Comparison of ENCODE assay signal across 27 cellular contexts in the genomic region with DNA sequence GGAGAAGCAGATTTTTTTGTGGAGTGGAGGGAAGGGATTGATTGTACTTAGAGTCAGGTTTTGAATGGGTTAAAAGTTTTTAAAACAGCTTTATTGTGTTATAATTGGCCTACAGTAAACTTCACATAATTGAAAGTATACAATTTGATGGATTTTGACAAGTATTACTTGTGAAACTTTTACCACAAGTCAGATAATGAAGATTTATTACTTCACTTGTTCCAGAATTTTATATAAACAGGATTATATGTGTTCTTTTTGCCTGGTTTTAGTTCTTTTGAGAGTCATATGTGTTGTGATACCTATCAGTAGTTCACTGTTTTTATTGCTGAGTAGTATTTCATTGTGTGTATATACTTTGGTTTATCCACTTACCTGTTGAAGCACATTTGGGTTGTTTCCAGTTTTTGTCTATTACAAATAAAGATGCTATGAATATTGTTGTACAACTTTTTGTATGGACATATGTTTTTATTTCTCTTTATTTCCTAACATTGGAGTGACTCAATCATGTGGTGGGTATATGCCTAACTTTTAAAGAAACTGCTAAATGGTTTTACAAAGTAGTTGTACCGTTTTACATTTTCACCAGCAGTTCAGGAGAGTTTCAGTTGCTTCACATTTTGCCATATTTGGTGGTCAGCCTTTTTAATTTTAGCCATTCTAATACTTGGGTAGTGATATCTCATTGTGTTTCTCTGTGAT.
DNase-seq lines count a peak whose midpoint lies in the region; ATAC-seq, FAIRE-seq and TF ChIP-seq lines count a peak whose summit lies in the region.
"Had no signal": no experiment of that assay in that cellular context is flagged by ENCODE, and none has a peak within 500 bp of the region (broad histone marks: within the 10 kb centered on the region; RNA-seq: fewer than 3 reads in every experiment).

No MANE protein-coding gene starts in this region.

- H3K27me3 ChIP-seq in gastrocnemius medialis (no peaks in the 10 kb centered on the region), trophoblast cell (ENCODE audit: insufficient read depth, low read length) (no peaks in the 10 kb centered on the region), esophagus muscularis mucosa (no peaks in the 10 kb centered on the region), pancreas (no peaks in the 10 kb centered on the region)
- H3K27me3 ChIP-seq: BE2C, cardiac muscle cell, MG63, right atrium auricular region, suprapubic skin, vagina had no signal

- no peak overlapping the region for H3K4me3 ChIP-seq in fibroblast of mammary gland (ENCODE audit: control insufficient read depth, low read depth, low read length)
- H3K4me3 ChIP-seq in gastrocnemius medialis, result no peak overlapping the region
- H3K4me3 ChIP-seq in trophoblast cell (ENCODE audit: low read depth, low read length), result no peak overlapping the region
- H3K4me3 ChIP-seq in esophagus muscularis mucosa, result no peak overlapping the region
- no peak overlapping the region for H3K4me3 ChIP-seq in pancreas
- H3K4me3 ChIP-seq: cardiac muscle cell, MG63, right atrium auricular region, suprapubic skin, vagina had no signal

- H3K4me1 ChIP-seq in gastrocnemius medialis (peaks cover 82 to 89% of the 10 kb centered on the region in 2 donors), trophoblast cell (ENCODE audit: control insufficient read depth in 1 of 2, insufficient read depth in 2 of 2, low read length in 2 of 2) (peaks cover 0 to 3% of the 10 kb centered on the region in 2 experiments), esophagus muscularis mucosa (peaks cover 35 to 69% (median 55%) of the 10 kb centered on the region in 4 donors), pancreas (peaks cover 2 to 14% (median 8%) of the 10 kb centered on the region in 3 donors)

- no peaks in the 10 kb centered on the region for H3K79me1 ChIP-seq in trophoblast cell (ENCODE audit: low read length)

- no peak overlapping the region for H4K12ac ChIP-seq in trophoblast cell (ENCODE audit: low read depth, low read length)

- peaks cover 21% of the 10 kb centered on the region for H3K36me3 Mint-ChIP-seq in activated T-cell treated with anti-CD3 and anti-CD28 coated beads, Interleukin-2, amount 50 U/mL, for 24 hours (ENCODE audit: low read depth)
- H3K36me3 Mint-ChIP-seq in activated T-cell treated with anti-CD3 and anti-CD28 coated beads, Interleukin-2, amount 50 U/mL, for 4 hours (ENCODE audit: insufficient read depth), result peaks cover 11% of the 10 kb centered on the region
- H3K36me3 Mint-ChIP-seq in activated T-helper 17 cell treated with anti-CD3 and anti-CD28 coated beads, Interleukin-2, amount 50 U/mL, for 72 hours (ENCODE audit: low read depth), result peaks cover 13% of the 10 kb centered on the region

- H2BK12ac ChIP-seq in trophoblast cell (ENCODE audit: low read length), result no peak overlapping the region

- H2BK5ac ChIP-seq in trophoblast cell (ENCODE audit: low read depth, low read length, poor library complexity), result no peak overlapping the region

- H3K4ac ChIP-seq in trophoblast cell (ENCODE audit: low read depth, low read length), result no peak overlapping the region

- H3K4me1 Mint-ChIP-seq in activated T-cell treated with anti-CD3 and anti-CD28 coated beads, Interleukin-2, amount 50 U/mL, for 24 hours (ENCODE audit: low read depth), result peaks cover 34% of the 10 kb centered on the region
- peaks cover 44% of the 10 kb centered on the region for H3K4me1 Mint-ChIP-seq in activated T-cell treated with anti-CD3 and anti-CD28 coated beads, Interleukin-2, amount 50 U/mL, for 4 hours (ENCODE audit: low read depth)
- H3K4me1 Mint-ChIP-seq in activated T-helper 17 cell treated with anti-CD3 and anti-CD28 coated beads, Interleukin-2, amount 50 U/mL, for 72 hours, result peaks cover 49% of the 10 kb centered on the region

- H2BK120ac ChIP-seq in trophoblast cell (ENCODE audit: insufficient read depth, low read length, poor library complexity), result no peak overlapping the region

- no peaks in the 10 kb centered on the region for H3K36me3 ChIP-seq in gastrocnemius medialis
- H3K36me3 ChIP-seq in trophoblast cell (ENCODE audit: control insufficient read depth in 1 of 2, insufficient read depth in 2 of 2, low read length in 2 of 2), result no peaks in the 10 kb centered on the region
- H3K36me3 ChIP-seq in esophagus muscularis mucosa, result no peaks in the 10 kb centered on the region
- no peaks in the 10 kb centered on the region for H3K36me3 ChIP-seq in pancreas
- H3K36me3 ChIP-seq: BE2C, cardiac muscle cell, MG63, right atrium auricular region, suprapubic skin, vagina had no signal

- H4K91ac ChIP-seq in trophoblast cell (ENCODE audit: low read depth, low read length), result no peak overlapping the region

- no CpG with 5 or more reads among the region's 1 CpG for WGBS in trophoblast cell (ENCODE audit: extremely low coverage, insufficient coverage, insufficient read length)
- WGBS in esophagus muscularis mucosa, result 56% methylated on average over 1 of the region's 1 CpG
- 79 to 83% methylated on average over 1 of the region's 1 CpG for WGBS in pancreas, 2 donors

- H2AK5ac ChIP-seq in trophoblast cell (ENCODE audit: low read length), result no peak overlapping the region

- no peaks in the 10 kb centered on the region for H3K27me3 Mint-ChIP-seq in activated T-cell treated with anti-CD3 and anti-CD28 coated beads, Interleukin-2, amount 50 U/mL, for 24 hours
- H3K27me3 Mint-ChIP-seq in activated T-cell treated with anti-CD3 and anti-CD28 coated beads, Interleukin-2, amount 50 U/mL, for 4 hours (ENCODE audit: low read depth), result no peaks in the 10 kb centered on the region
- no peaks in the 10 kb centered on the region for H3K27me3 Mint-ChIP-seq in activated T-helper 17 cell treated with anti-CD3 and anti-CD28 coated beads, Interleukin-2, amount 50 U/mL, for 72 hours
- H3K27me3 Mint-ChIP-seq: activated naive CD8-positive, alpha-beta T cell treated with anti-CD3 and anti-CD28 coated beads, Interleukin-2, amount 10 ng/mL, durations not matched to agents 7 days and 5 days had no signal

- no peak for DNase-seq in activated T-cell treated with anti-CD3 and anti-CD28 coated beads, Interleukin-2, amount 50 U/mL, for 24 hours
- DNase-seq in activated T-cell treated with anti-CD3 and anti-CD28 coated beads, Interleukin-2, amount 50 U/mL, for 4 hours, result no peak
- DNase-seq in fibroblast of mammary gland (ENCODE audit: low read depth), result peak; percentile 64
- no peak for DNase-seq in gastrocnemius medialis
- no peak for DNase-seq in trophoblast cell
- DNase-seq in esophagus muscularis mucosa (ENCODE audit: extremely low spot score), result no peak
- DNase-seq in pancreas, result no peak
- DNase-seq: 8988T; activated CD4-positive, alpha-beta T cell treated with anti-CD3 and anti-CD28 coated beads for 1 hour; activated CD8-positive, alpha-beta memory T cell treated with anti-CD3 and anti-CD28 coated beads for 24 hours; activated naive CD8-positive, alpha-beta T cell treated with anti-CD3 and anti-CD28 coated beads, Interleukin-2, amount 10 ng/mL, durations not matched to agents 7 days and 5 days; BE2C; DMS 273 treated with DMSO at 0.1 percent for 48 hours; glutamatergic neuron; HFFc6; MG63; NCI-H1436 treated with DMSO at 0.1 percent for 48 hours; NCI-H2171; NCI-H774; SHP77 had no signal

- no peak for FAIRE-seq in pancreas (lab: Jason Lieb, UNC)
- FAIRE-seq: HepG2 had no signal

- no peak for TF ChIP-seq EP300 in esophagus muscularis mucosa (IDR thresholded peaks at IDR 0.05)

- no peak overlapping the region for H3K18ac ChIP-seq in trophoblast cell (ENCODE audit: low read length)

- intact Hi-C loops in gastrocnemius medialis (cut with DNase I; ENCODE audit: low total_unique reads), result loop anchor here (2.0 kb wide), 2 partner anchors 15 to 65 kb away; no protein-coding TSS in a partner anchor
- intact Hi-C loops in esophagus muscularis mucosa (cut with DNase I), result no loop called here
- intact Hi-C loops in pancreas (cut with DNase I), result no loop called here

- TF ChIP-seq CTCF in fibroblast of mammary gland (conservative IDR thresholded peaks at IDR 0.05; ENCODE audit: control insufficient read depth, insufficient read depth, low read depth, low read length), result no peak
- TF ChIP-seq CTCF in gastrocnemius medialis (IDR thresholded peaks at IDR 0.05 in 4 of 5, conservative IDR thresholded peaks at IDR 0.05 in 1 of 5), result no peak
- no peak for TF ChIP-seq CTCF in esophagus muscularis mucosa (IDR thresholded peaks at IDR 0.05)
- no peak for TF ChIP-seq CTCF in pancreas (IDR thresholded peaks at IDR 0.05)

- no peak for ATAC-seq in activated T-cell treated with anti-CD3 and anti-CD28 coated beads, Interleukin-2, amount 50 U/mL, for 4 hours
- ATAC-seq in activated T-helper 17 cell treated with anti-CD3 and anti-CD28 coated beads, Interleukin-2, amount 50 U/mL, for 72 hours (replicated peaks), result no peak
- ATAC-seq in gastrocnemius medialis (no peak), pancreas (no peak)
- ATAC-seq: HepG2 had no signal

- H3K27ac ChIP-seq in gastrocnemius medialis, result peak overlapping the region; percentile 36 to 83 (median 81)
- H3K27ac ChIP-seq in trophoblast cell (ENCODE audit: low read depth, low read length), result no peak overlapping the region
- no peak overlapping the region for H3K27ac ChIP-seq in esophagus muscularis mucosa (replicated peaks in 1 of 4)
- no peak overlapping the region for H3K27ac ChIP-seq in pancreas
- H3K27ac ChIP-seq: suprapubic skin, vagina had no signal

- H3K9me3 Mint-ChIP-seq in activated T-cell treated with anti-CD3 and anti-CD28 coated beads, Interleukin-2, amount 50 U/mL, for 24 hours, result no peaks in the 10 kb centered on the region
- no peaks in the 10 kb centered on the region for H3K9me3 Mint-ChIP-seq in activated T-cell treated with anti-CD3 and anti-CD28 coated beads, Interleukin-2, amount 50 U/mL, for 4 hours
- no peaks in the 10 kb centered on the region for H3K9me3 Mint-ChIP-seq in activated T-helper 17 cell treated with anti-CD3 and anti-CD28 coated beads, Interleukin-2, amount 50 U/mL, for 72 hours
- H3K9me3 Mint-ChIP-seq: activated naive CD8-positive, alpha-beta T cell treated with anti-CD3 and anti-CD28 coated beads, Interleukin-2, amount 10 ng/mL, durations not matched to agents 7 days and 5 days; activated T-helper 1 cell treated with anti-CD3 and anti-CD28 coated beads, Interleukin-12 subunit alpha, Interleukin-12 subunit beta, Interleukin-2, Interleukin-4 antibody, amounts not matched to agents 30 ng/mL and 10 ng/mL and 1 ng/mL, durations not matched to agents 14 hours and 24 hours and 36 hours; HFFc6 had no signal

- peak overlapping the region; percentile 9 for H3K27ac Mint-ChIP-seq in activated T-cell treated with anti-CD3 and anti-CD28 coated beads, Interleukin-2, amount 50 U/mL, for 24 hours
- H3K27ac Mint-ChIP-seq in activated T-helper 17 cell treated with anti-CD3 and anti-CD28 coated beads, Interleukin-2, amount 50 U/mL, for 72 hours, result no peak overlapping the region
- H3K27ac Mint-ChIP-seq: activated naive CD8-positive, alpha-beta T cell treated with anti-CD3 and anti-CD28 coated beads, Interleukin-2, amount 10 ng/mL, durations not matched to agents 7 days and 5 days; activated T-helper 1 cell treated with anti-CD3 and anti-CD28 coated beads, Interleukin-12 subunit alpha, Interleukin-12 subunit beta, Interleukin-2, Interleukin-4 antibody, amounts not matched to agents 30 ng/mL and 10 ng/mL and 1 ng/mL, durations not matched to agents 14 hours and 24 hours and 36 hours had no signal

- no peak overlapping the region for H3K4me2 ChIP-seq in trophoblast cell (ENCODE audit: low read length)

- H2AFZ ChIP-seq in trophoblast cell (ENCODE audit: insufficient read depth, low read length, poor library complexity), result no peak overlapping the region

- TF ChIP-seq POLR2A in gastrocnemius medialis (IDR thresholded peaks at IDR 0.05) (no peak), esophagus muscularis mucosa (IDR thresholded peaks at IDR 0.05; ENCODE audit: low read depth) (no peak)

- H3K23ac ChIP-seq in trophoblast cell (ENCODE audit: low read length), result no peak overlapping the region

- no peak overlapping the region for H3K9ac ChIP-seq in trophoblast cell (ENCODE audit: low read length)

- H4K8ac ChIP-seq in trophoblast cell (ENCODE audit: low read depth, low read length), result no peak overlapping the region

- no peak overlapping the region for H3K14ac ChIP-seq in trophoblast cell (ENCODE audit: low read length)

- H3K79me2 ChIP-seq in trophoblast cell (ENCODE audit: control insufficient read depth, insufficient read depth, low read length, poor library complexity), result peaks cover 4% of the 10 kb centered on the region

- H3K4me3 Mint-ChIP-seq in activated T-cell treated with anti-CD3 and anti-CD28 coated beads, Interleukin-2, amount 50 U/mL, for 24 hours, result no peak overlapping the region
- H3K4me3 Mint-ChIP-seq in activated T-cell treated with anti-CD3 and anti-CD28 coated beads, Interleukin-2, amount 50 U/mL, for 4 hours, result no peak overlapping the region
- peak overlapping the region; percentile 0 for H3K4me3 Mint-ChIP-seq in activated T-helper 17 cell treated with anti-CD3 and anti-CD28 coated beads, Interleukin-2, amount 50 U/mL, for 72 hours
- H3K4me3 Mint-ChIP-seq: activated naive CD8-positive, alpha-beta T cell treated with anti-CD3 and anti-CD28 coated beads, Interleukin-2, amount 10 ng/mL, durations not matched to agents 7 days and 5 days; activated T-helper 1 cell treated with anti-CD3 and anti-CD28 coated beads, Interleukin-12 subunit alpha, Interleukin-12 subunit beta, Interleukin-2, Interleukin-4 antibody, amounts not matched to agents 30 ng/mL and 10 ng/mL and 1 ng/mL, durations not matched to agents 14 hours and 24 hours and 36 hours; HFFc6 had no signal

- no peaks in the 10 kb centered on the region for H3K9me3 ChIP-seq in gastrocnemius medialis
- no peaks in the 10 kb centered on the region for H3K9me3 ChIP-seq in trophoblast cell (ENCODE audit: insufficient read depth, low read depth, low read length)
- H3K9me3 ChIP-seq in esophagus muscularis mucosa, result no peaks in the 10 kb centered on the region
- no peaks in the 10 kb centered on the region for H3K9me3 ChIP-seq in pancreas
- H3K9me3 ChIP-seq: BE2C, right atrium auricular region, suprapubic skin, vagina had no signal

- in situ Hi-C loops in gastrocnemius medialis (cut with MboI; ENCODE audit: low sequenced_read_pairs in 4 of 4), result no loop called here

Comparison
In these comparisons a context has a peak if more than half of its experiments do, and no peak if none do; other contexts are left out.
1. H3K27ac ChIP-seq: peak in gastrocnemius medialis (4 of 4); none in trophoblast cell (single experiment), esophagus muscularis mucosa (0 of 4) and pancreas (0 of 4).